In genomic region chr7:5422324-5423271, GRCh38 we compare ENCODE assay signal across 1 cellular context.
A peak's percentile ranks its signal among the peaks of the same experiment; 100 is the strongest.
TF ChIP-seq lines count a peak whose summit lies in the region.

No MANE protein-coding gene starts in this region.

TF ChIP-seq in HepG2, 621 proteins besides CTCF, POLR2A, EP300 and RAD21 (continued from another document):
- 0 out of 2 replicates have a peak, but pooled peaks have one; percentile 22 for TF ChIP-seq ZNF142 (CRISPR knock-in tag; IDR thresholded peaks at IDR 0.05)
- no peak for TF ChIP-seq ZNF235 (CRISPR knock-in tag; IDR thresholded peaks at IDR 0.05; ENCODE audit: borderline replicate concordance)
- no peak for TF ChIP-seq ZNF790 (CRISPR knock-in tag; IDR thresholded peaks at IDR 0.05; ENCODE audit: borderline replicate concordance)
- TF ChIP-seq, protein P1, sequence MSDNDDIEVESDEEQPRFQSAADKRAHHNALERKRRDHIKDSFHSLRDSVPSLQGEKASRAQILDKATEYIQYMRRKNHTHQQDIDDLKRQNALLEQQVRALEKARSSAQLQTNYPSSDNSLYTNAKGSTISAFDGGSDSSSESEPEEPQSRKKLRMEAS (IDR thresholded peaks at IDR 0.05), result no peak
- TF ChIP-seq AGO2 (optimal IDR thresholded peaks at IDR 0.05; ENCODE audit: low read depth, low read length), result peak; percentile 98
- TF ChIP-seq ZNF282 (IDR thresholded peaks at IDR 0.05; ENCODE audit: partially characterized antibody), result no peak
- TF ChIP-seq ZFP62 (CRISPR knock-in tag; IDR thresholded peaks at IDR 0.05), result no peak
- TF ChIP-seq, protein P2, sequence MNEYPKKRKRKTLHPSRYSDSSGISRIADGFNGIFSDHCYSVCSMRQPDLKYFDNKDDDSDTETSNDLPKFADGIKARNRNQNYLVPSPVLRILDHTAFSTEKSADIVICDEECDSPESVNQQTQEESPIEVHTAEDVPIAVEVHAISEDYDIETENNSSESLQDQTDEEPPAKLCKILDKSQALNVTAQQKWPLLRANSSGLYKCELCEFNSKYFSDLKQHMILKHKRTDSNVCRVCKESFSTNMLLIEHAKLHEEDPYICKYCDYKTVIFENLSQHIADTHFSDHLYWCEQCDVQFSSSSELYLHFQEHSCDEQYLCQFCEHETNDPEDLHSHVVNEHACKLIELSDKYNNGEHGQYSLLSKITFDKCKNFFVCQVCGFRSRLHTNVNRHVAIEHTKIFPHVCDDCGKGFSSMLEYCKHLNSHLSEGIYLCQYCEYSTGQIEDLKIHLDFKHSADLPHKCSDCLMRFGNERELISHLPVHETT (CRISPR knock-in tag; conservative IDR thresholded peaks at IDR 0.05), result no peak
- TF ChIP-seq MIXL1 (CRISPR knock-in tag; IDR thresholded peaks at IDR 0.05), result no peak
- TF ChIP-seq KLF6 (CRISPR knock-in tag; IDR thresholded peaks at IDR 0.05), result 0 out of 2 replicates have a peak, but pooled peaks have one; percentile 6
- no peak for TF ChIP-seq ZNF207 (IDR thresholded peaks at IDR 0.05; ENCODE audit: borderline replicate concordance)
- TF ChIP-seq KDM2A (CRISPR knock-in tag; IDR thresholded peaks at IDR 0.05; ENCODE audit: borderline replicate concordance, low read depth), result 0 out of 2 replicates have a peak, but pooled peaks have one; percentile 2
- TF ChIP-seq ZBTB7B (CRISPR knock-in tag; IDR thresholded peaks at IDR 0.05), result peak; percentile 12; the same call in 1 of the 2 replicates
- TF ChIP-seq ZKSCAN8 (CRISPR knock-in tag; IDR thresholded peaks at IDR 0.05; ENCODE audit: borderline replicate concordance), result no peak
- no peak for TF ChIP-seq ZBTB37 (CRISPR knock-in tag; IDR thresholded peaks at IDR 0.05)
- 0 out of 2 replicates have a peak, but pooled peaks have one; percentile 20 for TF ChIP-seq THYN1 (CRISPR knock-in tag; IDR thresholded peaks at IDR 0.05; ENCODE audit: borderline replicate concordance, low read depth)
- no peak for TF ChIP-seq ZBTB42 (CRISPR knock-in tag; IDR thresholded peaks at IDR 0.05)
- no peak for TF ChIP-seq ARNT2 (CRISPR knock-in tag; IDR thresholded peaks at IDR 0.05; ENCODE audit: low read depth)
- no peak for TF ChIP-seq MBD4 (IDR thresholded peaks at IDR 0.05; ENCODE audit: borderline replicate concordance, low read length)
- TF ChIP-seq, protein P3, sequence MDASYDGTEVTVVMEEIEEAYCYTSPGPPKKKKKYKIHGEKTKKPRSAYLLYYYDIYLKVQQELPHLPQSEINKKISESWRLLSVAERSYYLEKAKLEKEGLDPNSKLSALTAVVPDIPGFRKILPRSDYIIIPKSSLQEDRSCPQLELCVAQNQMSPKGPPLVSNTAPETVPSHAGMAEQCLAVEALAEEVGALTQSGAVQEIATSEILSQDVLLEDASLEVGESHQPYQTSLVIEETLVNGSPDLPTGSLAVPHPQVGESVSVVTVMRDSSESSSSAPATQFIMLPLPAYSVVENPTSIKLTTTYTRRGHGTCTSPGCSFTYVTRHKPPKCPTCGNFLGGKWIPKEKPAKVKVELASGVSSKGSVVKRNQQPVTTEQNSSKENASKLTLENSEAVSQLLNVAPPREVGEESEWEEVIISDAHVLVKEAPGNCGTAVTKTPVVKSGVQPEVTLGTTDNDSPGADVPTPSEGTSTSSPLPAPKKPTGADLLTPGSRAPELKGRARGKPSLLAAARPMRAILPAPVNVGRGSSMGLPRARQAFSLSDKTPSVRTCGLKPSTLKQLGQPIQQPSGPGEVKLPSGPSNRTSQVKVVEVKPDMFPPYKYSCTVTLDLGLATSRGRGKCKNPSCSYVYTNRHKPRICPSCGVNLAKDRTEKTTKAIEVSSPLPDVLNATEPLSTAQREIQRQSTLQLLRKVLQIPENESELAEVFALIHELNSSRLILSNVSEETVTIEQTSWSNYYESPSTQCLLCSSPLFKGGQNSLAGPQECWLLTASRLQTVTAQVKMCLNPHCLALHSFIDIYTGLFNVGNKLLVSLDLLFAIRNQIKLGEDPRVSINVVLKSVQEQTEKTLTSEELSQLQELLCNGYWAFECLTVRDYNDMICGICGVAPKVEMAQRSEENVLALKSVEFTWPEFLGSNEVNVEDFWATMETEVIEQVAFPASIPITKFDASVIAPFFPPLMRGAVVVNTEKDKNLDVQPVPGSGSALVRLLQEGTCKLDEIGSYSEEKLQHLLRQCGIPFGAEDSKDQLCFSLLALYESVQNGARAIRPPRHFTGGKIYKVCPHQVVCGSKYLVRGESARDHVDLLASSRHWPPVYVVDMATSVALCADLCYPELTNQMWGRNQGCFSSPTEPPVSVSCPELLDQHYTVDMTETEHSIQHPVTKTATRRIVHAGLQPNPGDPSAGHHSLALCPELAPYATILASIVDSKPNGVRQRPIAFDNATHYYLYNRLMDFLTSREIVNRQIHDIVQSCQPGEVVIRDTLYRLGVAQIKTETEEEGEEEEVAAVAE (CRISPR knock-in tag; IDR thresholded peaks at IDR 0.05; ENCODE audit: borderline replicate concordance), result no peak
- TF ChIP-seq ZNF33B (CRISPR knock-in tag; IDR thresholded peaks at IDR 0.05), result no peak
- TF ChIP-seq, protein P4, sequence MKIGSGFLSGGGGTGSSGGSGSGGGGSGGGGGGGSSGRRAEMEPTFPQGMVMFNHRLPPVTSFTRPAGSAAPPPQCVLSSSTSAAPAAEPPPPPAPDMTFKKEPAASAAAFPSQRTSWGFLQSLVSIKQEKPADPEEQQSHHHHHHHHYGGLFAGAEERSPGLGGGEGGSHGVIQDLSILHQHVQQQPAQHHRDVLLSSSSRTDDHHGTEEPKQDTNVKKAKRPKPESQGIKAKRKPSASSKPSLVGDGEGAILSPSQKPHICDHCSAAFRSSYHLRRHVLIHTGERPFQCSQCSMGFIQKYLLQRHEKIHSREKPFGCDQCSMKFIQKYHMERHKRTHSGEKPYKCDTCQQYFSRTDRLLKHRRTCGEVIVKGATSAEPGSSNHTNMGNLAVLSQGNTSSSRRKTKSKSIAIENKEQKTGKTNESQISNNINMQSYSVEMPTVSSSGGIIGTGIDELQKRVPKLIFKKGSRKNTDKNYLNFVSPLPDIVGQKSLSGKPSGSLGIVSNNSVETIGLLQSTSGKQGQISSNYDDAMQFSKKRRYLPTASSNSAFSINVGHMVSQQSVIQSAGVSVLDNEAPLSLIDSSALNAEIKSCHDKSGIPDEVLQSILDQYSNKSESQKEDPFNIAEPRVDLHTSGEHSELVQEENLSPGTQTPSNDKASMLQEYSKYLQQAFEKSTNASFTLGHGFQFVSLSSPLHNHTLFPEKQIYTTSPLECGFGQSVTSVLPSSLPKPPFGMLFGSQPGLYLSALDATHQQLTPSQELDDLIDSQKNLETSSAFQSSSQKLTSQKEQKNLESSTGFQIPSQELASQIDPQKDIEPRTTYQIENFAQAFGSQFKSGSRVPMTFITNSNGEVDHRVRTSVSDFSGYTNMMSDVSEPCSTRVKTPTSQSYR (CRISPR knock-in tag; IDR thresholded peaks at IDR 0.05; ENCODE audit: borderline replicate concordance), result no peak; the same call in 1 of the 2 replicates
- no peak; the same call in 1 of the 2 replicates for TF ChIP-seq ZFY (CRISPR knock-in tag; IDR thresholded peaks at IDR 0.05)
- TF ChIP-seq EHMT2 (IDR thresholded peaks at IDR 0.05; ENCODE audit: borderline replicate concordance, low read depth, low read length), result no peak
- TF ChIP-seq RAD51 (IDR thresholded peaks at IDR 0.05; ENCODE audit: borderline replicate concordance), result no peak
- TF ChIP-seq POLR2AphosphoS2 (IDR thresholded peaks at IDR 0.05; ENCODE audit: low read depth, low read length), result no peak
- peak in 1 of 2 experiments; percentile 11; a peak in 1 of 4 replicates for TF ChIP-seq KLF16 (CRISPR knock-in tag; IDR thresholded peaks at IDR 0.05)
- TF ChIP-seq MTA1 (CRISPR knock-in tag; IDR thresholded peaks at IDR 0.05; ENCODE audit: borderline replicate concordance), result no peak
- no peak for TF ChIP-seq FOSL1 (CRISPR knock-in tag; IDR thresholded peaks at IDR 0.05; ENCODE audit: borderline replicate concordance)
- TF ChIP-seq HNF1B (CRISPR knock-in tag; IDR thresholded peaks at IDR 0.05), result no peak
- TF ChIP-seq MAFG (CRISPR knock-in tag; IDR thresholded peaks at IDR 0.05), result no peak
- TF ChIP-seq, protein P5, sequence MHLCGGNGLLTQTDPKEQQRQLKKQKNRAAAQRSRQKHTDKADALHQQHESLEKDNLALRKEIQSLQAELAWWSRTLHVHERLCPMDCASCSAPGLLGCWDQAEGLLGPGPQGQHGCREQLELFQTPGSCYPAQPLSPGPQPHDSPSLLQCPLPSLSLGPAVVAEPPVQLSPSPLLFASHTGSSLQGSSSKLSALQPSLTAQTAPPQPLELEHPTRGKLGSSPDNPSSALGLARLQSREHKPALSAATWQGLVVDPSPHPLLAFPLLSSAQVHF (CRISPR knock-in tag; IDR thresholded peaks at IDR 0.05), result no peak
- TF ChIP-seq ZNF350 (CRISPR knock-in tag; IDR thresholded peaks at IDR 0.05; ENCODE audit: borderline replicate concordance, low read depth), result 0 out of 2 replicates have a peak, but pooled peaks have one; percentile 4
- TF ChIP-seq XRCC5 (optimal IDR thresholded peaks at IDR 0.05; ENCODE audit: low read length), result no peak
- no peak for TF ChIP-seq ZNF331 (CRISPR knock-in tag; IDR thresholded peaks at IDR 0.05)
- TF ChIP-seq TAF1 (CRISPR knock-in tag; IDR thresholded peaks at IDR 0.05), result peak; percentile 3; the same call in 1 of the 2 replicates
TF ChIP-seq in HepG2: peak in this region for 23.
